4 cellular contexts compared by ENCODE assay signal in the genomic region with DNA sequence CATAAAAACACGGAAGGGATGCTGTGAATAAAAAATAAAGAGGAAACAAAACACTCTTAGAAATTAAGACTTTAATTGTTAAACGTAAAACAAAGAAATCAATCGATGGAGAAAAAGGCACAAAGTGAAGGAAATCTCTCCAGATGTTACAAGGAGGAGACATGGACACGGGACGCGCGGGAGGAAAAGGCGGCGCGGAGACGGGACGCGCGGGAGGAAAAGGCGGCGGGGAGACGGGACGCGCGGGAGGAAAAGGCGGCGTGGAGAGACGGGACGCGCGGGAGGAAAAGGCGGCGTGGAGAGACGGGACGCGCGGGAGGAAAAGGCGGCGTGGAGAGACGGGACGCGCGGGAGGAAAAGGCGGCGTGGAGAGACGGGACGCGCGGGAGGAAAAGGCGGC. TPM values are rescaled to one million over a fixed set of nuclear protein-coding genes. Genes with fewer than 3 reads are reported as not detected.
"Had no signal": no experiment of that assay in that cellular context is flagged by ENCODE, and none has a peak within 500 bp of the region (broad histone marks: within the 10 kb centered on the region; RNA-seq: fewer than 3 reads in every experiment).

No MANE protein-coding gene starts in this region.

RNA-seq across cellular contexts. Expression of a gene that starts 30.8 kb away (rescaled TPM):
- total RNA-seq: activated CD4-positive, alpha-beta T cell treated with anti-CD3 and anti-CD28 coated beads, Interleukin-2, amount 10 ng/mL, durations not matched to agents 24 days and 14 days; activated T-helper 2 cell treated with anti-CD3 and anti-CD28 coated beads, Interferon-gamma antibody, Interleukin-2, Interleukin-4, amounts not matched to agents 10 μg/mL and 5 μg/mL and 100 μg/mL, durations not matched to agents 14 hours and 24 hours and 36 hours; ascending aorta had no signal

RNA-seq across cellular contexts. Expression of a gene that starts 55.5 kb away (rescaled TPM):
- total RNA-seq: activated B cell treated with CpG ODN at 0.5 μM for 24 hours, ascending aorta had no signal
